In the genomic region with DNA sequence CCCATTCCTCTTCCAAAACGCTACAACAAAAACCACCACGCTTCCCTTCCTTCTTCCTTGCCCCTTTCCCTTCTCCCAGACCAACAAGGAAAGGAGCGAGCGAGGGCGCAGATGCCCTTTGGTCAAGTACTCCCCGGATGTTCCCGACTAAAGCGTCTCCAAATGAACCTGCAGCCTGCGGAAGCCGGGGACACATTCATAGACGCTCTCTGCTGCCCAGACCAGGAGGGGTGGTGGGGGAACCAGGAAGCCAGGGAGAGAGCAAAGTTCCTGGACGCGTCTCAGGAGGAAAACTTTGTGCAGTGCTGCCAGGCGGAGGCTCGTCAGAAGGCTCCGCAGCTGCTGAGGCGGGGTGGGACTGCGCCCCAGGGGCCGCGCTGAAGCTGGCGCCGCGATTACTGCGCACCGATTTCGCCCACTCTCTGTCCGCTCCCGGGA, we compare ENCODE assay signal across 8 cellular contexts. TPM values are rescaled to one million over a fixed set of nuclear protein-coding genes. Genes with fewer than 3 reads are reported as not detected.
DNase-seq lines count a peak whose midpoint lies in the region; ATAC-seq and TF ChIP-seq lines count a peak whose summit lies in the region.

No MANE protein-coding gene starts in this region.

- no peak for TF ChIP-seq CTCF in breast epithelium (IDR thresholded peaks at IDR 0.05)

- peak; percentile 34 for ATAC-seq in GM21619 (IDR thresholded peaks at IDR 0.05; ENCODE audit: unreplicated experiment)
- ATAC-seq in effector memory CD8-positive, alpha-beta T cell (replicated peaks), result no peak

- peak overlapping the region; percentile 79 to 88 (median 86) for H3K4me3 Mint-ChIP-seq in IgD-negative memory B cell
- peak overlapping the region in 1 of 2 donors; percentile 37 for H3K4me3 Mint-ChIP-seq in effector memory CD8-positive, alpha-beta T cell

- H3K27ac ChIP-seq in breast epithelium, result peak overlapping the region; percentile 65 to 86
- H3K27ac ChIP-seq in subcutaneous abdominal adipose tissue (ENCODE audit: low read depth, low read length), result peak overlapping the region; percentile 31

- H3K4me1 Mint-ChIP-seq in IgD-negative memory B cell, result peaks cover 4 to 8% (median 8%) of the 10 kb centered on the region in 3 donors
- no peaks in the 10 kb centered on the region for H3K4me1 Mint-ChIP-seq in effector memory CD8-positive, alpha-beta T cell (ENCODE audit: low read depth in 2 of 2)

- H3K36me3 Mint-ChIP-seq in IgD-negative memory B cell, result no peaks in the 10 kb centered on the region
- peaks cover 3% of the 10 kb centered on the region for H3K36me3 Mint-ChIP-seq in effector memory CD8-positive, alpha-beta T cell (ENCODE audit: insufficient read depth)

- TF ChIP-seq POLR2A in breast epithelium (IDR thresholded peaks at IDR 0.05), result no peak

- no peaks in the 10 kb centered on the region for H3K9me3 Mint-ChIP-seq in IgD-negative memory B cell
- H3K9me3 Mint-ChIP-seq in effector memory CD8-positive, alpha-beta T cell, result peaks cover 0 to 4% of the 10 kb centered on the region in 2 donors

- no peaks in the 10 kb centered on the region for H3K36me3 ChIP-seq in breast epithelium
- H3K36me3 ChIP-seq in subcutaneous abdominal adipose tissue (ENCODE audit: control insufficient read depth in 5 of 5, insufficient read depth in 5 of 5, low read length in 5 of 5), result no peaks in the 10 kb centered on the region

- peak overlapping the region in 2 of 5 donors; percentile 32 to 35 for H3K9ac ChIP-seq in subcutaneous abdominal adipose tissue (ENCODE audit: low read length in 5 of 5)

- H3K4me3 ChIP-seq in breast epithelium (peak overlapping the region; percentile 56 to 73 (median 64)), subcutaneous abdominal adipose tissue (ENCODE audit: low read depth in 1 of 5, low read length in 5 of 5) (peak overlapping the region; percentile 67 to 86 (median 74))

- H3K4me1 ChIP-seq in breast epithelium (no peaks in the 10 kb centered on the region), subcutaneous abdominal adipose tissue (ENCODE audit: control insufficient read depth in 5 of 5, insufficient read depth in 5 of 5, low read length in 5 of 5) (peaks cover 0 to 23% (median 22%) of the 10 kb centered on the region in 5 donors)

- peaks cover 21% of the 10 kb centered on the region for H3K27me3 Mint-ChIP-seq in IgD-negative memory B cell
- peaks cover 0 to 9% of the 10 kb centered on the region in 2 donors for H3K27me3 Mint-ChIP-seq in effector memory CD8-positive, alpha-beta T cell

- DNase-seq in DMS53 (lab: John Stamatoyannopoulos, UW) (peak; percentile 78), breast epithelium (ENCODE audit: low spot score in 2 of 2) (peak in 1 of 2 donors; percentile 50), kidney tubule cell (ENCODE audit: low spot score) (peak; percentile 55), COLO829 (ENCODE audit: low spot score) (no peak)
- no peak for DNase-seq in effector memory CD8-positive, alpha-beta T cell

- H3K27ac Mint-ChIP-seq in IgD-negative memory B cell, result peak overlapping the region in 1 of 3 donors; percentile 74
- no peak overlapping the region for H3K27ac Mint-ChIP-seq in effector memory CD8-positive, alpha-beta T cell

- intact Hi-C loops in breast epithelium (cut with DNase I; ENCODE audit: low total_unique reads), result no loop called here

- no peaks in the 10 kb centered on the region for H3K9me3 ChIP-seq in breast epithelium
- H3K9me3 ChIP-seq in subcutaneous abdominal adipose tissue (ENCODE audit: control insufficient read depth in 5 of 5, low read length in 5 of 5), result no peaks in the 10 kb centered on the region

- H3K27me3 ChIP-seq in breast epithelium (peaks cover 0 to 4% of the 10 kb centered on the region in 2 donors), subcutaneous abdominal adipose tissue (ENCODE audit: control insufficient read depth in 5 of 5, insufficient read depth in 4 of 5, low read length in 5 of 5) (peaks cover 2 to 16% (median 10%) of the 10 kb centered on the region in 5 donors)

RNA-seq across cellular contexts. Expression of gene SEMA3D, which starts 0.8 kb away (rescaled TPM):
- polyA plus RNA-seq in IgD-negative memory B cell, result not detected
- 1 to 10 TPM; 3.5 to 7.5 (median 7.0) TPM for total RNA-seq in breast epithelium

Comparison
In these comparisons a context has a peak if more than half of its experiments do, and no peak if none do; other contexts are left out.
1. DNase-seq: peak in DMS53 (single experiment) and kidney tubule cell (single experiment); none in COLO829 (single experiment) and effector memory CD8-positive, alpha-beta T cell (0 of 3).